ENCODE assay signal across 1 cellular context in genomic region chr11:124793466-124794278, GRCh38.
TF ChIP-seq lines count a peak whose summit lies in the region.

No MANE protein-coding gene starts in this region.

TF ChIP-seq in HepG2, 621 proteins besides CTCF, POLR2A, EP300 and RAD21:
- TF ChIP-seq ZBTB44 (CRISPR knock-in tag; IDR thresholded peaks at IDR 0.05) = no peak
- no peak for TF ChIP-seq PHB2 (IDR thresholded peaks at IDR 0.05; ENCODE audit: partially characterized antibody)
- peak; percentile 53; the same call in 1 of the 2 replicates for TF ChIP-seq ZNF362 (CRISPR knock-in tag; IDR thresholded peaks at IDR 0.05; ENCODE audit: borderline replicate concordance)
- peak; percentile 20; the same call in 1 of the 2 replicates for TF ChIP-seq SMC3 (IDR thresholded peaks at IDR 0.05; ENCODE audit: low read length)
- TF ChIP-seq ZKSCAN8 (CRISPR knock-in tag; IDR thresholded peaks at IDR 0.05; ENCODE audit: borderline replicate concordance) = no peak
- no peak for TF ChIP-seq MATR3 (CRISPR knock-in tag; IDR thresholded peaks at IDR 0.05)
- no peak for TF ChIP-seq ZNF580 (CRISPR knock-in tag; IDR thresholded peaks at IDR 0.05; ENCODE audit: borderline replicate concordance, low read depth)
- no peak for TF ChIP-seq SNAPC4 (CRISPR knock-in tag; IDR thresholded peaks at IDR 0.05)
- no peak for TF ChIP-seq KLF11 (CRISPR knock-in tag; IDR thresholded peaks at IDR 0.05)
- peak; percentile 44 for TF ChIP-seq STAG1 (CRISPR knock-in tag; IDR thresholded peaks at IDR 0.05)
- 0 out of 2 replicates have a peak, but pooled peaks have one; percentile 14 for TF ChIP-seq NR2F6 (IDR thresholded peaks at IDR 0.05)
- TF ChIP-seq NR2F6 (CRISPR knock-in tag; IDR thresholded peaks at IDR 0.05) = no peak
- TF ChIP-seq ZIK1 (CRISPR knock-in tag; IDR thresholded peaks at IDR 0.05; ENCODE audit: borderline replicate concordance, low read depth) = no peak
- no peak for TF ChIP-seq ZEB1 (IDR thresholded peaks at IDR 0.05; ENCODE audit: insufficient replicate concordance, low read depth)
- no peak for TF ChIP-seq POGZ (CRISPR knock-in tag; IDR thresholded peaks at IDR 0.05)
- TF ChIP-seq ADNP (CRISPR knock-in tag; IDR thresholded peaks at IDR 0.05) = no peak
- TF ChIP-seq SP140L (CRISPR knock-in tag; IDR thresholded peaks at IDR 0.05; ENCODE audit: borderline replicate concordance) = no peak
- no peak for TF ChIP-seq ZNF670 (CRISPR knock-in tag; IDR thresholded peaks at IDR 0.05; ENCODE audit: borderline replicate concordance)
- no peak for TF ChIP-seq PHF20 (CRISPR knock-in tag; IDR thresholded peaks at IDR 0.05)
- TF ChIP-seq GPBP1L1 (CRISPR knock-in tag; IDR thresholded peaks at IDR 0.05) = no peak
- TF ChIP-seq ZNF720 (CRISPR knock-in tag; IDR thresholded peaks at IDR 0.05) = no peak
- TF ChIP-seq ZNF639 (CRISPR knock-in tag; conservative IDR thresholded peaks at IDR 0.05) = no peak
- TF ChIP-seq ZNF547 (CRISPR knock-in tag; IDR thresholded peaks at IDR 0.05) = no peak
- TF ChIP-seq ZNF674 (CRISPR knock-in tag; IDR thresholded peaks at IDR 0.05; ENCODE audit: low read depth) = no peak
